Comparison of ENCODE assay signal across 8 cellular contexts in genomic region chr15:83206387-83206970, GRCh38. TPM values are rescaled to one million over a fixed set of nuclear protein-coding genes. Genes with fewer than 3 reads are reported as not detected.
DNase-seq lines count a peak whose midpoint lies in the region; ATAC-seq and TF ChIP-seq lines count a peak whose summit lies in the region.

No MANE protein-coding gene starts in this region.

- H3K4me3 Mint-ChIP-seq in brain = peak overlapping the region; percentile 99 to 100 (median 100)

- no peak for TF ChIP-seq POLR2A in stomach (IDR thresholded peaks at IDR 0.05)

- no peak for TF ChIP-seq EP300 in stomach (IDR thresholded peaks at IDR 0.05)

- peaks cover 4% of the 10 kb centered on the region for H3K36me3 Mint-ChIP-seq in brain

- H3K9me3 Mint-ChIP-seq in brain = peaks cover 0 to 2% (median 0%) of the 10 kb centered on the region in 5 experiments

- DNase-seq in DMS114 treated with DMSO at 0.1 percent for 48 hours (lab: John Stamatoyannopoulos, UW; ENCODE audit: unreplicated experiment) = peak; percentile 39
- DNase-seq in LHCN-M2 (ENCODE audit: low read depth) = peak; percentile 32
- DNase-seq in iris pigment epithelial cell (ENCODE audit: low read depth) = peak; percentile 28
- no peak for DNase-seq in stomach
- no peak for DNase-seq in SIG-M5 (lab: John Stamatoyannopoulos, UW)
- DNase-seq in stimulated activated naive CD4-positive, alpha-beta T cell treated with Interleukin-2 at 50 U/mL for 16 hours (lab: John Stamatoyannopoulos, UW) = no peak

- H3K9me3 ChIP-seq in stomach = no peaks in the 10 kb centered on the region

- peaks cover 49% of the 10 kb centered on the region for H3K4me1 Mint-ChIP-seq in brain

- no peak for TF ChIP-seq CTCF in brain (conservative IDR thresholded peaks at IDR 0.05)
- no peak for TF ChIP-seq CTCF in stomach (IDR thresholded peaks at IDR 0.05)

- no peaks in the 10 kb centered on the region for H3K36me3 ChIP-seq in stomach

- H3K4me1 ChIP-seq in stomach = peaks cover 0 to 53% (median 26%) of the 10 kb centered on the region in 4 donors

- H3K27ac Mint-ChIP-seq in brain = peak overlapping the region; percentile 99 to 100 (median 100)

- 4 to 7% (median 5%) methylated on average over 24 of the region's 24 CpGs for WGBS in stomach, 5 donors

- H3K27ac ChIP-seq in stomach = peak overlapping the region; percentile 59 to 94 (median 85)

- intact Hi-C loops in stomach (cut with DNase I; ENCODE audit: low total_unique reads) = no loop called here

- peaks cover 8% of the 10 kb centered on the region for H3K27me3 Mint-ChIP-seq in brain

- ATAC-seq in HG02973 (IDR thresholded peaks at IDR 0.05; ENCODE audit: unreplicated experiment) = no peak

- peaks cover 0 to 23% (median 13%) of the 10 kb centered on the region in 3 donors for H3K27me3 ChIP-seq in stomach

- peak overlapping the region; percentile 85 to 96 (median 88) for H3K4me3 ChIP-seq in stomach

RNA-seq across cellular contexts. Expression of gene HDGFL3, which starts 1.1 kb away (rescaled TPM):
- total RNA-seq in LHCN-M2 (2014; rRNA removed) = 53.1 and 55.3 TPM in 2 replicates
- 37.2 TPM for polyA plus RNA-seq in LHCN-M2 (2012)
- 51.0 TPM for polyA plus RNA-seq in brain (ENCODE audit: insufficient read depth, low read depth, low replicate concordance)
- 100 to 1,000 TPM in 1 of 5 donors, 10 to 100 TPM in 2, 1 to 10 TPM in 2; 4.0 to 110 (median 26.6) TPM for total RNA-seq in stomach
- polyA plus RNA-seq in stomach = 10 to 100 TPM in 2 of 3 donors, 1 to 10 TPM in 1; 6.7 to 15.6 (median 13.9) TPM

Comparison
In these comparisons a context has a peak if more than half of its experiments do, and no peak if none do; other contexts are left out.
1. DNase-seq: peak in DMS114 treated with DMSO at 0.1 percent for 48 hours (single experiment), LHCN-M2 (single experiment) and iris pigment epithelial cell (single experiment); none in stomach (single experiment), SIG-M5 (single experiment) and stimulated activated naive CD4-positive, alpha-beta T cell treated with Interleukin-2 at 50 U/mL for 16 hours (single experiment).